2 cellular contexts compared by ENCODE assay signal in genomic region chr1:45339694-45340558, GRCh38.
A peak's percentile ranks its signal among the peaks of the same experiment; 100 is the strongest.
TF ChIP-seq lines count a peak whose summit lies in the region.

Gene MUTYH (minus strand): TSS chr1:45340440. CDS start chr1:45334505, 5,935 bp downstream.
Gene TOE1 (plus strand): TSS chr1:45340170. CDS start chr1:45340253, 83 bp downstream.

TF ChIP-seq in IMR-90, 13 proteins besides CTCF, POLR2A, EP300 and RAD21:
- no peak for TF ChIP-seq FOS (IDR thresholded peaks at IDR 0.05; ENCODE audit: low read depth, low read length)
- TF ChIP-seq RCOR1 (IDR thresholded peaks at IDR 0.05; ENCODE audit: insufficient replicate concordance, low read length), result no peak
- TF ChIP-seq CEBPB (IDR thresholded peaks at IDR 0.05; ENCODE audit: low read depth, low read length), result no peak
- no peak for TF ChIP-seq ELK1 (IDR thresholded peaks at IDR 0.05; ENCODE audit: borderline replicate concordance, low read depth, low read length)
- peak; percentile 45; the same call in 1 of the 2 replicates for TF ChIP-seq MAZ (IDR thresholded peaks at IDR 0.05; ENCODE audit: borderline replicate concordance, low read depth, low read length)
- TF ChIP-seq RFX5 (IDR thresholded peaks at IDR 0.05; ENCODE audit: low read depth, low read length), result no peak
- TF ChIP-seq SMC3 (IDR thresholded peaks at IDR 0.05; ENCODE audit: low read depth, low read length), result no peak
- 0 out of 2 replicates have a peak, but pooled peaks have one; percentile 5 for TF ChIP-seq BHLHE40 (IDR thresholded peaks at IDR 0.05; ENCODE audit: low read depth, low read length)
- no peak; the same call in 1 of the 2 replicates for TF ChIP-seq CHD1 (IDR thresholded peaks at IDR 0.05; ENCODE audit: low read depth, low read length)
- TF ChIP-seq NFE2L2 (IDR thresholded peaks at IDR 0.05; ENCODE audit: low read depth, low read length), result no peak
- peak; percentile 81 for TF ChIP-seq MXI1 (IDR thresholded peaks at IDR 0.05; ENCODE audit: borderline replicate concordance, low read depth, low read length)
- no peak for TF ChIP-seq USF2 (IDR thresholded peaks at IDR 0.05; ENCODE audit: low read depth, low read length)
- no peak for TF ChIP-seq MAFK (IDR thresholded peaks at IDR 0.05; ENCODE audit: low read depth, low read length)

TF ChIP-seq in endothelial cell of umbilical vein, 7 proteins besides CTCF, POLR2A, EP300 and RAD21:
- TF ChIP-seq JUN (IDR thresholded peaks at IDR 0.05; ENCODE audit: borderline replicate concordance, insufficient read depth, insufficient read length, low read depth) (no peak), POLR2AphosphoS5 (IDR thresholded peaks at IDR 0.05; ENCODE audit: insufficient read depth, low read depth, low read length) (peak; percentile 86), MYC (IDR thresholded peaks at IDR 0.05; ENCODE audit: low read depth, low read length) (peak; percentile 3)
